In the genomic region with DNA sequence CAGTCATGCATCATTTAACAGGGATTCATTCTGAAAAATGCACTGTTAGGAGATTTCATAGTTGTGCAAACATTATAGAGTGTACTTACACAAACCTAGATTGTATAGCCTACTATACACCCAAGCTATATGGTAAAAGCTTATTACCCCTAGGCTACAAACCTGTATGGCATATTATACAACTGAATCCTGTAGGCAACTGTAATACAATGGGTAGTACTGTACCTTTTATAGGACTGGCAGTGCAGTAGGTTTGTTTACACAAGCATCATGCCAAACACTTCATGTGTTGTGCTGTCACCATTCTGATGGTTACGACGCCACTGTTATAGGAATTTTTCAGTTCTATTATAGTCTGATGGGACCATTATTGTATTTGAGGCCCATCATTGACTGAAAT, we compare ENCODE assay signal across 17 cellular contexts. TPM values are rescaled to one million over a fixed set of nuclear protein-coding genes. Genes with fewer than 3 reads are reported as not detected.
DNase-seq lines count a peak whose midpoint lies in the region; TF ChIP-seq lines count a peak whose summit lies in the region.
"Had no signal": no experiment of that assay in that cellular context is flagged by ENCODE, and none has a peak within 500 bp of the region (broad histone marks: within the 10 kb centered on the region; RNA-seq: fewer than 3 reads in every experiment).

No MANE protein-coding gene starts in this region.

- H3K9me3 ChIP-seq in Caco-2, result no peaks in the 10 kb centered on the region

- no peak for TF ChIP-seq CTCF in Caco-2 (IDR thresholded peaks at IDR 0.05; ENCODE audit: insufficient read depth in 1 of 2, low read depth in 1 of 2, low read length in 1 of 2, severe bottlenecking in 1 of 2, unreplicated experiment in 1 of 2)

- no peaks in the 10 kb centered on the region; the same call in 1 of the 2 replicates for H3K36me3 ChIP-seq in Caco-2 (ENCODE audit: control insufficient read depth, insufficient read depth, low read length)

- no peaks in the 10 kb centered on the region for H3K4me1 ChIP-seq in Caco-2

- intact Hi-C loops in Caco-2 (cut with micrococcal nuclease; ENCODE audit: unreplicated experiment), result no loop called here

- no peak overlapping the region for H3K27ac Mint-ChIP-seq in Caco-2 (ENCODE audit: unreplicated experiment)
- H3K27ac Mint-ChIP-seq: B cell, GM23338 had no signal

- DNase-seq in NCI-H345 treated with DMSO at 0.1 percent for 48 hours (lab: John Stamatoyannopoulos, UW; ENCODE audit: unreplicated experiment), result peak; percentile 23
- no peak for DNase-seq in NCI-H345 (lab: John Stamatoyannopoulos, UW)
- DNase-seq in NCI-H2029 (lab: John Stamatoyannopoulos, UW), result peak; percentile 51
- peak; percentile 15 for DNase-seq in fibroblast of peridontal ligament (ENCODE audit: extremely low read depth)
- DNase-seq in stimulated activated CD4-positive, alpha-beta T cell treated with anti-CD3 and anti-CD28 coated beads, Interleukin-2, amount 100 ng/mL, for 48 hours, result no peak
- no peak for DNase-seq in Caco-2
- DNase-seq: CD4-positive, CD25-positive, alpha-beta regulatory T cell; CD8-positive, alpha-beta memory T cell; COR-L47; DMS79 treated with DMSO at 0.1 percent for 48 hours; GF-D8; HCEC 1CT had no signal

- H3K4me3 Mint-ChIP-seq in Caco-2 (ENCODE audit: unreplicated experiment), result no peak overlapping the region
- H3K4me3 Mint-ChIP-seq: B cell; CD4-positive, CD25-positive, alpha-beta regulatory T cell; CD8-positive, alpha-beta memory T cell; GM23338 had no signal

- H3K36me3 Mint-ChIP-seq in Caco-2 (ENCODE audit: insufficient read depth, unreplicated experiment), result peaks cover 35% of the 10 kb centered on the region

- H3K4me1 Mint-ChIP-seq in Caco-2 (ENCODE audit: low read depth, unreplicated experiment), result peaks cover 7% of the 10 kb centered on the region

- no TSS peak for BruUV-seq in Caco-2 (replicated peaks; lab: Mats Ljungman, UMichigan)

- no peaks in the 10 kb centered on the region for H3K9me3 Mint-ChIP-seq in Caco-2 (ENCODE audit: unreplicated experiment)
- H3K9me3 Mint-ChIP-seq: CD8-positive, alpha-beta memory T cell; GM23338 had no signal

- CTCF ChIA-PET in Caco-2 (lab: Charles Lee), result no interaction called here

- H3K27me3 ChIP-seq in Caco-2 (replicated peaks; ENCODE audit: control insufficient read depth, insufficient read depth, low read length), result no peaks in the 10 kb centered on the region
- H3K27me3 ChIP-seq: BLaER1 treated with 17β-estradiol and CSF1 and Interleukin-3, amounts not matched to agents 10 nM and 100 nM had no signal

- H3K4me3 ChIP-seq in Caco-2 (ENCODE audit: low read depth, low read length), result no peak overlapping the region
- H3K4me3 ChIP-seq: BLaER1 treated with 17β-estradiol and CSF1 and Interleukin-3, amounts not matched to agents 10 nM and 100 nM; GM23338 had no signal

- POLR2A ChIA-PET in Caco-2 (lab: Charles Lee), result no interaction called here

- no peaks in the 10 kb centered on the region for H3K27me3 Mint-ChIP-seq in Caco-2 (ENCODE audit: insufficient read depth, unreplicated experiment)
- H3K27me3 Mint-ChIP-seq: B cell; CD4-positive, CD25-positive, alpha-beta regulatory T cell; CD8-positive, alpha-beta memory T cell had no signal

RNA-seq across cellular contexts. Expression of gene KHDC1, which starts 39.3 kb away (rescaled TPM):
- 8.1 and 8.6 TPM in 2 replicates for total RNA-seq in Caco-2 (2022)
- total RNA-seq: HT-29 had no signal

RNA-seq across cellular contexts. Expression of gene DPPA5, which starts 51.7 kb away (rescaled TPM):
- not detected in 2 replicates for total RNA-seq in Caco-2 (2022)
- total RNA-seq: A172; B cell; CD4-positive, CD25-positive, alpha-beta regulatory T cell; CD8-positive, alpha-beta memory T cell; HT-29 had no signal

Comparison
In these comparisons a context has a peak if more than half of its experiments do, and no peak if none do; other contexts are left out.
1. DNase-seq: peak in NCI-H345 treated with DMSO at 0.1 percent for 48 hours (single experiment), NCI-H2029 (single experiment) and fibroblast of peridontal ligament (single experiment); none in NCI-H345 (single experiment), stimulated activated CD4-positive, alpha-beta T cell treated with anti-CD3 and anti-CD28 coated beads, Interleukin-2, amount 100 ng/mL, for 48 hours (0 of 2) and Caco-2 (0 of 2).